8 cellular contexts compared by ENCODE assay signal in genomic region chr15:55799287-55800212, GRCh38. TPM values are rescaled to one million over a fixed set of nuclear protein-coding genes. Genes with fewer than 3 reads are reported as not detected.
DNase-seq lines count a peak whose midpoint lies in the region; ATAC-seq and TF ChIP-seq lines count a peak whose summit lies in the region.

No MANE protein-coding gene starts in this region.

- TF ChIP-seq CTCF in osteocyte (IDR thresholded peaks at IDR 0.05), result peak; percentile 67

- no peaks in the 10 kb centered on the region for H3K36me3 ChIP-seq in HAP-1 (replicated peaks)
- H3K36me3 ChIP-seq in ectodermal cell (ENCODE audit: control insufficient read depth, insufficient read depth, low read length), result no peaks in the 10 kb centered on the region

- ATAC-seq in GM19397 (IDR thresholded peaks at IDR 0.05; ENCODE audit: unreplicated experiment) (no peak), GM21723 (IDR thresholded peaks at IDR 0.05; ENCODE audit: unreplicated experiment) (no peak)

- in situ Hi-C loops in HAP-1 (cut with MboI; ENCODE audit: low sequenced_read_pairs), result loop anchor here (5.0 to 10.0 kb wide), 2 partner anchors 147 to 275 kb away; no protein-coding TSS in a partner anchor

- no peaks in the 10 kb centered on the region for H3K27me3 Mint-ChIP-seq in osteocyte (ENCODE audit: unreplicated experiment)

- WGBS in ectodermal cell, 2 experiments, result 41 to 45% methylated on average over 9 to 10 of the region's 10 CpGs

- no peaks in the 10 kb centered on the region for H3K9me3 Mint-ChIP-seq in osteocyte (ENCODE audit: unreplicated experiment)

- no peaks in the 10 kb centered on the region for H3K36me3 Mint-ChIP-seq in osteocyte (ENCODE audit: unreplicated experiment)

- peak; percentile 12 to 56 for DNase-seq in NCI-H526 (lab: John Stamatoyannopoulos, UW)
- DNase-seq in NCI-H526 treated with DMSO at 0.1 percent for 48 hours (lab: John Stamatoyannopoulos, UW), result no peak
- DNase-seq in HAP-1 (ENCODE audit: low spot score in 2 of 2), result peak; percentile 55 to 86
- peak; percentile 72 for DNase-seq in NCI-H82 (lab: John Stamatoyannopoulos, UW)
- no peak for DNase-seq in osteocyte (ENCODE audit: extremely low spot score, unreplicated experiment)

- H3K27ac ChIP-seq in ectodermal cell (ENCODE audit: insufficient read depth, low read depth, low read length, poor library complexity, severe bottlenecking), result peak overlapping the region; percentile 41

- no peak overlapping the region for H3K27ac Mint-ChIP-seq in osteocyte (ENCODE audit: unreplicated experiment)

- no peak overlapping the region for H3K4me3 Mint-ChIP-seq in osteocyte (ENCODE audit: unreplicated experiment)

- H3K4me1 Mint-ChIP-seq in osteocyte (ENCODE audit: unreplicated experiment), result peaks cover 14% of the 10 kb centered on the region

- H3K4me1 ChIP-seq in HAP-1, result peaks cover 12% of the 10 kb centered on the region
- H3K4me1 ChIP-seq in ectodermal cell (ENCODE audit: control insufficient read depth, insufficient read depth, low read length), result peaks cover 19% of the 10 kb centered on the region

- H3K27me3 ChIP-seq in HAP-1 (ENCODE audit: low read depth), result peaks cover 3% of the 10 kb centered on the region; the same call in 1 of the 2 replicates
- H3K27me3 ChIP-seq in ectodermal cell (ENCODE audit: control insufficient read depth, insufficient read depth, low read length, poor library complexity, severe bottlenecking), result no peaks in the 10 kb centered on the region

- H3K9me3 ChIP-seq in HAP-1 (no peaks in the 10 kb centered on the region; the same call in 1 of the 2 replicates), ectodermal cell (ENCODE audit: control insufficient read depth, low read length) (no peaks in the 10 kb centered on the region)

- H3K4me3 ChIP-seq in HAP-1, result no peak overlapping the region
- no peak overlapping the region for H3K4me3 ChIP-seq in ectodermal cell (ENCODE audit: insufficient read depth, low read depth, low read length)

RNA-seq across cellular contexts. Expression of gene PRTG, which starts 56.6 kb away (rescaled TPM):
- polyA plus RNA-seq in ectodermal cell (2013, experiment 1 of 4), result 337 TPM
- 401 TPM for polyA plus RNA-seq in ectodermal cell (2013, experiment 2 of 4)
- 254 TPM for polyA plus RNA-seq in ectodermal cell (2013, experiment 3 of 4)
- polyA plus RNA-seq in ectodermal cell (2013, experiment 4 of 4), result 315 TPM
- total RNA-seq in osteocyte, result 2.1 and 2.2 TPM in 2 replicates

Comparison
In these comparisons a context has a peak if more than half of its experiments do, and no peak if none do; other contexts are left out.
1. DNase-seq: peak in NCI-H526 (2 of 2), HAP-1 (2 of 2) and NCI-H82 (single experiment); none in NCI-H526 treated with DMSO at 0.1 percent for 48 hours (single experiment) and osteocyte (single experiment).